Comparison of ENCODE assay signal across 8 cellular contexts in the genomic region with DNA sequence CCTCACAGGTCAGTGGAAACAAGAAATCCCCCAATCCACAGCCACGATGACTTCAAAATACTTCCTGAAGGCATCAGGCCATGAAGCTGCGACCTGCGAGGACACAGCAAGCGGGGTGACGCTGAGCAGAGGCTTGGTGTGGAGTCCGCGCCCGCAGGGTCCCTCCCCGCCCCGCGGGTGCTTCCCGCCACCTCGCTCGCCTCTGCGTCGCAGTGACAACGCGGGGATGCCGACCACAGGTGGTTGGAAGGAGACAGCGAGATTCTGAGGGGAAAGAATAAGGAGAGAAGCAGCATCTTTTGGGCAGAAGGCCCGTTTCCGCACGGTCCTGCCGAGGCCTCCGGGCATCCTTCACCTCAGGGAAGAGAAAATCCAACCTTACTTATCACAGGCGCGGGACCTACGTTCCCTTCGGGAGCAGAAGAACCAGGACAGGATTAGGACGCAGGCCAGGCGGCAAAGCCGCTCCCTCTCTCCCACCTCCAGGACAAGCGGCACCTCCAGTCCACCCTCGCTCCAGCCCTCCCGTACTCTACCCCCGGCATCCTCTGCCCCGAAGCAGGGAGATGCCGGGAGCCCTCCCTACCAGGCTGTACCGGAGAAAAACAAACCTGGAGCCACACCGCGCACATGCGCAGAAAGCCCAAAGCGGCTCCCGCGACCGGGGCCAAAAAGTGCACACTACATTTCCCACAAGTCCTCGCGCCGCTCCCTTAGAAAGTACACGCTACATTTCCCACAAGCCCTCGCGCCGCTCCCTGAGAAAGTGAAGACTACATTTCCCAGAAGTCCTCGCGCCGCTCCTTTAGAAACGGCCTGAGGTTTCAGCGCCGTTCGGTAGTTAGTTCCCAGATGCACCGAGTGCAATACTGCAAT.
A peak's percentile ranks its signal among the peaks of the same experiment; 100 is the strongest.
DNase-seq lines count a peak whose midpoint lies in the region; ATAC-seq and TF ChIP-seq lines count a peak whose summit lies in the region.

No MANE protein-coding gene starts in this region.

- H2AFZ ChIP-seq in SK-N-SH (ENCODE audit: low read depth) = peak overlapping the region; percentile 94

- no peaks in the 10 kb centered on the region for H4K20me1 ChIP-seq in SK-N-SH (ENCODE audit: insufficient read depth)

- POLR2A ChIA-PET in SK-N-SH (lab: Yijun Ruan, JAX) = no interaction called here

- peak overlapping the region; percentile 57 for H3K9ac ChIP-seq in SK-N-SH

- no peaks in the 10 kb centered on the region for H3K27me3 ChIP-seq in SK-N-SH (ENCODE audit: insufficient read depth)
- no peaks in the 10 kb centered on the region for H3K27me3 ChIP-seq in suprapubic skin

- H3K4me2 ChIP-seq in SK-N-SH = peak overlapping the region; percentile 98

- H3K36me3 ChIP-seq in SK-N-SH (replicated peaks in 1 of 2; ENCODE audit: control insufficient read depth in 1 of 2, insufficient read depth in 2 of 2, low read length in 1 of 2) = peaks cover 2 to 3% of the 10 kb centered on the region in 2 experiments
- H3K36me3 ChIP-seq in suprapubic skin = peaks cover under 1% of the 10 kb centered on the region

- DNase-seq in NCI-H1092 (lab: John Stamatoyannopoulos, UW) = peak; percentile 95
- peak; percentile 91 for DNase-seq in SK-N-SH
- DNase-seq in activated naive CD4-positive, alpha-beta T cell treated with anti-CD3 and anti-CD28 coated beads, Interleukin-2, amount 50 U/mL, for 72 hours (ENCODE audit: low spot score in 2 of 2) = peak; percentile 89 to 94
- DNase-seq in glomerular endothelial cell (ENCODE audit: extremely low read depth, low read depth, low spot score) = peak; percentile 89
- DNase-seq in nucleus accumbens (lab: John Stamatoyannopoulos, UW) = peak; percentile 51 to 99 (median 94)
- peak; percentile 97 to 98 for DNase-seq in suprapubic skin (ENCODE audit: low spot score in 2 of 2)

- H3F3A ChIP-seq in SK-N-SH (replicated peaks; ENCODE audit: insufficient read depth) = no peaks in the 10 kb centered on the region

- peaks cover 0 to 9% of the 10 kb centered on the region in 2 experiments; a peak in 1 of 4 replicates for H3K4me1 ChIP-seq in SK-N-SH (ENCODE audit: control insufficient read depth in 1 of 2, insufficient read depth in 2 of 2, low read depth in 1 of 2, low read length in 1 of 2)
- H3K4me1 ChIP-seq in suprapubic skin = peaks cover 24% of the 10 kb centered on the region

- H3K27ac ChIP-seq in SK-N-SH (ENCODE audit: low read depth in 2 of 2, low read length in 1 of 2) = peak overlapping the region; percentile 2 to 62; a peak in 3 of 4 replicates
- peak overlapping the region; percentile 82 for H3K27ac ChIP-seq in suprapubic skin

- peak; percentile 89 for ATAC-seq in HG02610 (IDR thresholded peaks at IDR 0.05; ENCODE audit: unreplicated experiment)
- peak; percentile 92 to 96 for ATAC-seq in activated naive CD4-positive, alpha-beta T cell treated with anti-CD3 and anti-CD28 coated beads, Interleukin-2, amount 50 U/mL, for 72 hours

- H3K9me3 ChIP-seq in SK-N-SH (no peaks in the 10 kb centered on the region), suprapubic skin (no peaks in the 10 kb centered on the region)

- H3K9me2 ChIP-seq in SK-N-SH = no peaks in the 10 kb centered on the region

- TF ChIP-seq CTCF in SK-N-SH (IDR thresholded peaks at IDR 0.05) (no peak), suprapubic skin (IDR thresholded peaks at IDR 0.05) (no peak)

- CTCF ChIA-PET in SK-N-SH (lab: Yijun Ruan, JAX) = no interaction called here

- H3K4me3 ChIP-seq in GM08714 (ENCODE audit: low read length) = peak overlapping the region; percentile 83
- peak overlapping the region; percentile 74 to 85 for H3K4me3 ChIP-seq in SK-N-SH (ENCODE audit: low read depth in 2 of 2, low read length in 1 of 2)
- peak overlapping the region; percentile 88 for H3K4me3 ChIP-seq in suprapubic skin

- H3K79me2 ChIP-seq in SK-N-SH (ENCODE audit: insufficient read depth) = peaks cover 13% of the 10 kb centered on the region; the same call in 1 of the 2 replicates

- H3K9me3 Mint-ChIP-seq in activated naive CD4-positive, alpha-beta T cell treated with anti-CD3 and anti-CD28 coated beads, Interleukin-2, amount 50 U/mL, for 72 hours = peaks cover 3 to 7% of the 10 kb centered on the region in 2 donors

- TF ChIP-seq POLR2A in suprapubic skin (IDR thresholded peaks at IDR 0.05) = no peak

- peaks cover 42 to 52% of the 10 kb centered on the region in 2 donors for H3K36me3 Mint-ChIP-seq in activated naive CD4-positive, alpha-beta T cell treated with anti-CD3 and anti-CD28 coated beads, Interleukin-2, amount 50 U/mL, for 72 hours

- no peak; a peak in 1 of 4 replicates for TF ChIP-seq EP300 in SK-N-SH (IDR thresholded peaks at IDR 0.05; ENCODE audit: borderline replicate concordance in 1 of 2, low read depth in 1 of 2, low read length in 1 of 2)
- no peak for TF ChIP-seq EP300 in suprapubic skin (IDR thresholded peaks at IDR 0.05)

- WGBS in SK-N-SH (ENCODE audit: low lambda C conversion rate) = 1% methylated on average over 25 of the region's 61 CpGs
- WGBS in suprapubic skin = under 1% methylated on average over 37 of the region's 61 CpGs

- TF ChIP-seq RAD21 in SK-N-SH (IDR thresholded peaks at IDR 0.05; ENCODE audit: low read length) = no peak

- H3K27ac Mint-ChIP-seq in activated naive CD4-positive, alpha-beta T cell treated with anti-CD3 and anti-CD28 coated beads, Interleukin-2, amount 50 U/mL, for 72 hours = peak overlapping the region; percentile 94 to 97

TF ChIP-seq in SK-N-SH, 30 proteins besides CTCF, POLR2A, EP300 and RAD21 (continues in another document):
- TF ChIP-seq USF1 (IDR thresholded peaks at IDR 0.05; ENCODE audit: borderline replicate concordance, low read depth) (no peak), POLR2AphosphoS5 (IDR thresholded peaks at IDR 0.05; ENCODE audit: low read depth, low read length) (peak; percentile 64; the same call in 1 of the 2 replicates), SMC3 (IDR thresholded peaks at IDR 0.05; ENCODE audit: low read depth, low read length) (no peak), NRF1 (IDR thresholded peaks at IDR 0.05; ENCODE audit: low read depth, low read length) (peak; percentile 83), ZBTB33 (IDR thresholded peaks at IDR 0.05; ENCODE audit: borderline replicate concordance, low read depth) (no peak), PBX3 (IDR thresholded peaks at IDR 0.05) (no peak), GABPA (IDR thresholded peaks at IDR 0.05; ENCODE audit: low read depth) (peak; percentile 35; the same call in 1 of the 2 replicates), CHD2 (IDR thresholded peaks at IDR 0.05; ENCODE audit: low read length, partially characterized antibody) (peak; percentile 81), GATA2 (CRISPR knock-in tag; IDR thresholded peaks at IDR 0.05) (no peak), USF2 (IDR thresholded peaks at IDR 0.05; ENCODE audit: borderline replicate concordance, low read depth, low read length) (no peak), NFIC (IDR thresholded peaks at IDR 0.05; ENCODE audit: borderline replicate concordance) (no peak), ELF1 (IDR thresholded peaks at IDR 0.05) (peak; percentile 72; the same call in 1 of the 2 replicates)
- TF ChIP-seq, protein P1, sequence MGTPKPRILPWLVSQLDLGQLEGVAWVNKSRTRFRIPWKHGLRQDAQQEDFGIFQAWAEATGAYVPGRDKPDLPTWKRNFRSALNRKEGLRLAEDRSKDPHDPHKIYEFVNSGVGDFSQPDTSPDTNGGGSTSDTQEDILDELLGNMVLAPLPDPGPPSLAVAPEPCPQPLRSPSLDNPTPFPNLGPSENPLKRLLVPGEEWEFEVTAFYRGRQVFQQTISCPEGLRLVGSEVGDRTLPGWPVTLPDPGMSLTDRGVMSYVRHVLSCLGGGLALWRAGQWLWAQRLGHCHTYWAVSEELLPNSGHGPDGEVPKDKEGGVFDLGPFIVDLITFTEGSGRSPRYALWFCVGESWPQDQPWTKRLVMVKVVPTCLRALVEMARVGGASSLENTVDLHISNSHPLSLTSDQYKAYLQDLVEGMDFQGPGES (IDR thresholded peaks at IDR 0.05; ENCODE audit: low read depth, low read length) = no peak

Comparison
In these comparisons a context has a peak if more than half of its experiments do, and no peak if none do; other contexts are left out.
1. Peak in every context shown above with its lines: DNase-seq, ATAC-seq, H3K4me3 ChIP-seq and H3K27ac ChIP-seq.